Comparison of ENCODE assay signal across 18 cellular contexts in the genomic region with DNA sequence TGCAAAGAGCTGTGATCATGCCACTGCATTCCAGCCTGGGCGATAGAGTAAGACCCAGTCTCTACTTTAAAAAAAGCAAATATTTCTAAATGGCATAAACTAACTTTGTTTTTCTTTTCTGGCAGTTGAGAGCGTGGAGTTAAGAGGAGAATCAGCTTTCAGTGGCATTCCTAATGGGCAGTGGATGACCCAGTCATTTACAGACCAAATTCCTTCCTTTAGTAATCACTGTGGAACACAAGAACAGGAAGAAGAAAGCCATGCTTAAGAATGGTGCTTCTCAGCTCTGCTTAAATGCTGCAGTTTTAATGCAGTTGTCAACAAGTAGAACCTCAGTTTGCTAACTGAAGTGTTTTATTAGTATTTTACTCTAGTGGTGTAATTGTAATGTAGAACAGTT. TPM values are rescaled to one million over a fixed set of nuclear protein-coding genes. Genes with fewer than 3 reads are reported as not detected.
A peak's percentile ranks its signal among the peaks of the same experiment; 100 is the strongest.
DNase-seq lines count a peak whose midpoint lies in the region; ATAC-seq, FAIRE-seq and TF ChIP-seq lines count a peak whose summit lies in the region.
"Had no signal": no experiment of that assay in that cellular context is flagged by ENCODE, and none has a peak within 500 bp of the region (broad histone marks: within the 10 kb centered on the region; RNA-seq: fewer than 3 reads in every experiment).

No MANE protein-coding gene starts in this region.

- H3K4me1 ChIP-seq in mesodermal cell (ENCODE audit: control insufficient read depth, insufficient read depth, low read length, poor library complexity, severe bottlenecking): no peaks in the 10 kb centered on the region
- H3K4me1 ChIP-seq: BLaER1, lower lobe of right lung had no signal

- TF ChIP-seq CTCF in AG10803 (conservative IDR thresholded peaks at IDR 0.05; ENCODE audit: low read length): no peak
- no peak for TF ChIP-seq CTCF in bronchial epithelial cell (IDR thresholded peaks at IDR 0.05; ENCODE audit: insufficient read depth, low read length, severe bottlenecking)

- H3K27ac ChIP-seq in mesodermal cell (ENCODE audit: low read depth, low read length, severe bottlenecking): peak overlapping the region; percentile 36
- H3K27ac ChIP-seq: BLaER1, lower lobe of right lung, SK-N-MC had no signal

- FAIRE-seq in HTR-8/SVneo (lab: Jason Lieb, UNC) (peak; percentile 57), bronchial epithelial cell (lab: Jason Lieb, UNC) (peak; percentile 13)
- FAIRE-seq: D721Med had no signal

- ATAC-seq in GM19395 (IDR thresholded peaks at IDR 0.05; ENCODE audit: unreplicated experiment): no peak
- ATAC-seq: lower lobe of right lung; naive thymus-derived CD4-positive, alpha-beta T cell had no signal

- no peak overlapping the region for H3K4me3 ChIP-seq in AG10803 (ENCODE audit: low read length)
- no peak overlapping the region for H3K4me3 ChIP-seq in bronchial epithelial cell (ENCODE audit: low read depth, low read length)
- no peak overlapping the region for H3K4me3 ChIP-seq in mesodermal cell (ENCODE audit: extremely low read depth, insufficient read depth, low read length, poor library complexity, severe bottlenecking)
- H3K4me3 ChIP-seq: BLaER1, lower lobe of right lung, SK-N-MC had no signal

- H3K9me3 ChIP-seq in mesodermal cell (ENCODE audit: control insufficient read depth, low read length): no peaks in the 10 kb centered on the region
- H3K9me3 ChIP-seq: BLaER1, lower lobe of right lung had no signal

- WGBS in mesodermal cell (ENCODE audit: insufficient coverage in 2 of 2), 2 experiments: no CpG with 5 or more reads among the region's 2 CpGs

- DNase-seq in AG10803 (ENCODE audit: low read depth): peak; percentile 62
- DNase-seq in HTR-8/SVneo (ENCODE audit: insufficient read length, low spot score): no peak
- DNase-seq in bronchial epithelial cell (ENCODE audit: low read depth): no peak
- no peak for DNase-seq in activated naive CD4-positive, alpha-beta T cell treated with Interleukin-2 at 50 U/mL for 16 hours
- DNase-seq in stimulated activated CD4-positive, alpha-beta T cell treated with anti-CD3 and anti-CD28 coated beads, Interleukin-12 subunit alpha, Interleukin-12 subunit beta, amount 100 ng/mL, for 4 hours: no peak
- DNase-seq in stimulated activated CD4-positive, alpha-beta T cell treated with anti-CD3 and anti-CD28 coated beads, Interleukin-2, amount 100 ng/mL, for 48 hours: no peak
- DNase-seq: activated CD4-positive, alpha-beta T cell treated with anti-CD3 and anti-CD28 coated beads, Interleukin-2, amount 10 ng/mL, durations not matched to agents 24 days and 14 days; activated naive CD4-positive, alpha-beta T cell treated with anti-CD3 and anti-CD28 coated beads, Interleukin-2, amount 10 ng/mL, durations not matched to agents 7 days and 5 days; central memory CD4-positive, alpha-beta T cell; lower lobe of right lung; naive thymus-derived CD4-positive, alpha-beta T cell; NCI-H2029; NCI-H524 had no signal

- H3K36me3 ChIP-seq in bronchial epithelial cell (ENCODE audit: control insufficient read depth, insufficient read depth, low read length) (peaks cover 6% of the 10 kb centered on the region), mesodermal cell (ENCODE audit: control insufficient read depth, insufficient read depth, low read length) (peaks cover 59% of the 10 kb centered on the region)

- no peaks in the 10 kb centered on the region for H3K27me3 ChIP-seq in bronchial epithelial cell (ENCODE audit: control insufficient read depth, insufficient read depth, low read length)
- H3K27me3 ChIP-seq: BLaER1 had no signal

RNA-seq across cellular contexts. Expression of gene TDG, which starts 21.2 kb away (rescaled TPM):
- 25.5 and 48.6 TPM in 2 replicates for total RNA-seq in bronchial epithelial cell
- polyA plus RNA-seq in mesodermal cell (2013, experiment 1 of 2): 37.7 TPM
- polyA plus RNA-seq in mesodermal cell (2013, experiment 2 of 2): 39.3 TPM

RNA-seq across cellular contexts. Expression of gene HSP90B1, which starts 56.6 kb away (rescaled TPM):
- total RNA-seq in bronchial epithelial cell: 649 and 677 TPM in 2 replicates
- polyA plus RNA-seq in mesodermal cell (2013, experiment 1 of 2): 1,475 TPM
- polyA plus RNA-seq in mesodermal cell (2013, experiment 2 of 2): 1,549 TPM
